11 cellular contexts compared by ENCODE assay signal in the genomic region with DNA sequence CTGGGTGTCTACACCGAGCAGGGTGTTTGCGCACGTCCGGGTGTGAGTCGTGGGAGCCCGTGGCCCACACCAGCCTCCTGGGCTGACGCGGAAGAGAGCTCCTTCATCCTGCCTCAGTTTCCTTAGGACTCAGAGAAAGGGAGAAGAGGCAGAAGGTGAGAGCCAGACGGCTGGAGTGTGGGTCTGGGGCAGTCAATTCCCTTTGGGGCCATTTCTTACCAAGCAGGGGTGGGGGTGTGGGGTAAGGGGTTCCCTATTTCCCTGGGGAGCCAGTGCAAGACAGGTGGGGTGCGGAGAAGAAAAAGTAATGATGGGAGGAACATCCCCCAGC. TPM values are rescaled to one million over a fixed set of nuclear protein-coding genes. Genes with fewer than 3 reads are reported as not detected.
DNase-seq lines count a peak whose midpoint lies in the region; ATAC-seq and TF ChIP-seq lines count a peak whose summit lies in the region.
"Had no signal": no experiment of that assay in that cellular context is flagged by ENCODE, and none has a peak within 500 bp of the region (broad histone marks: within the 10 kb centered on the region; RNA-seq: fewer than 3 reads in every experiment).

No MANE protein-coding gene starts in this region.

- no peaks in the 10 kb centered on the region for H3K9me3 Mint-ChIP-seq in activated CD4-positive, alpha-beta T cell treated with anti-CD3 and anti-CD28 coated beads for 36 hours (ENCODE audit: low read depth)
- H3K9me3 Mint-ChIP-seq in stimulated activated naive CD8-positive, alpha-beta T cell treated with anti-CD3 and anti-CD28 coated beads, Interleukin-15, amount 100 ng/mL, for 72 hours, result no peaks in the 10 kb centered on the region

- DNase-seq in activated CD4-positive, alpha-beta T cell treated with anti-CD3 and anti-CD28 coated beads for 36 hours, result no peak
- DNase-seq in activated CD4-positive, alpha-beta T cell treated with anti-CD3 and anti-CD28 coated beads for 1 hour, result no peak
- no peak for DNase-seq in astrocyte of the cerebellum (ENCODE audit: low read depth)
- no peak for DNase-seq in left lung
- no peak for DNase-seq in stimulated activated naive CD8-positive, alpha-beta T cell treated with anti-CD3 and anti-CD28 coated beads, Interleukin-15, amount 100 ng/mL, for 72 hours
- no peak for DNase-seq in testis
- DNase-seq in OCI-LY7 (ENCODE audit: low spot score), result no peak
- no peak for DNase-seq in NCI-H1694 (lab: John Stamatoyannopoulos, UW)
- DNase-seq: T1000 had no signal

- intact Hi-C loops in activated CD4-positive, alpha-beta T cell treated with anti-CD3 and anti-CD28 coated beads for 36 hours (cut with DNase I, micrococcal nuclease), result no loop called here
- intact Hi-C loops in left lung (cut with DNase I), result no loop called here
- intact Hi-C loops in testis (cut with DNase I; ENCODE audit: low total_unique reads), result no loop called here
- intact Hi-C loops in OCI-LY7 (cut with micrococcal nuclease; ENCODE audit: unreplicated experiment), result no loop called here

- H4K20me1 ChIP-seq in OCI-LY7 (ENCODE audit: insufficient read depth, low read length), result no peaks in the 10 kb centered on the region

- TF ChIP-seq POLR2A in testis (IDR thresholded peaks at IDR 0.05), result no peak

- WGBS in testis, 2 donors, result 8 to 9% methylated on average over 8 to 10 of the region's 10 CpGs

- no peak for ATAC-seq in activated CD4-positive, alpha-beta T cell treated with anti-CD3 and anti-CD28 coated beads for 36 hours
- no peak for ATAC-seq in left lung
- peak; percentile 41 for ATAC-seq in stimulated activated naive CD8-positive, alpha-beta T cell treated with anti-CD3 and anti-CD28 coated beads, Interleukin-15, amount 100 ng/mL, for 72 hours

- no peak overlapping the region for H3K4me2 ChIP-seq in OCI-LY7 (ENCODE audit: low read length)

- H3K4me3 ChIP-seq in astrocyte of the cerebellum (ENCODE audit: low read depth, low read length), result peak overlapping the region; percentile 42
- H3K4me3 ChIP-seq in left lung, result peak overlapping the region; percentile 22 to 23
- H3K4me3 ChIP-seq in testis, result peak overlapping the region in 1 of 2 donors; percentile 56
- no peak overlapping the region for H3K4me3 ChIP-seq in OCI-LY7 (ENCODE audit: low read depth, low read length, poor library complexity, severe bottlenecking)

- H3K36me3 ChIP-seq in left lung (no peaks in the 10 kb centered on the region), testis (ENCODE audit: low read depth, missing control alignments) (no peaks in the 10 kb centered on the region), OCI-LY7 (ENCODE audit: insufficient read depth, low read length) (no peaks in the 10 kb centered on the region)

- H3K27me3 ChIP-seq in left lung (peaks cover 23 to 44% of the 10 kb centered on the region in 2 donors), testis (no peaks in the 10 kb centered on the region)

- H3K4me3 Mint-ChIP-seq in activated CD4-positive, alpha-beta T cell treated with anti-CD3 and anti-CD28 coated beads for 36 hours, result peak overlapping the region; percentile 12
- peak overlapping the region; percentile 22 to 61 for H3K4me3 Mint-ChIP-seq in stimulated activated naive CD8-positive, alpha-beta T cell treated with anti-CD3 and anti-CD28 coated beads, Interleukin-15, amount 100 ng/mL, for 72 hours

- no peaks in the 10 kb centered on the region for H3K36me3 Mint-ChIP-seq in activated CD4-positive, alpha-beta T cell treated with anti-CD3 and anti-CD28 coated beads for 36 hours (ENCODE audit: low read depth)

- H3K27ac ChIP-seq in left lung (no peak overlapping the region), testis (no peak overlapping the region), OCI-LY7 (ENCODE audit: low read depth, low read length, poor library complexity, severe bottlenecking) (no peak overlapping the region)

- TF ChIP-seq CTCF in astrocyte of the cerebellum (IDR thresholded peaks at IDR 0.05; ENCODE audit: low read depth, low read length, missing control alignments) (no peak), left lung (IDR thresholded peaks at IDR 0.05) (no peak), testis (IDR thresholded peaks at IDR 0.05) (no peak), OCI-LY7 (conservative IDR thresholded peaks at IDR 0.05; ENCODE audit: low read length) (no peak)

- CTCF ChIA-PET in activated CD4-positive, alpha-beta T cell treated with anti-CD3 and anti-CD28 coated beads for 36 hours (lab: Charles Lee), result interaction anchor here (0.6 to 4.1 kb wide), 4 partner anchors 8 to 100 kb away, joined by 3 to 30 read pairs (median 8); a partner anchor contains a TSS
- CTCF ChIA-PET in OCI-LY7 (lab: Charles Lee; ENCODE audit: unreplicated experiment), result interaction anchor here (1.1 kb wide), 1 partner anchor 23 kb away, joined by 5 read pairs; no protein-coding TSS in a partner anchor

- no peak overlapping the region for H2AFZ ChIP-seq in OCI-LY7 (ENCODE audit: low read length)

- no TSS peak for BruUV-seq in OCI-LY7 (replicated peaks; lab: Mats Ljungman, UMichigan)

- in situ Hi-C loops in astrocyte of the cerebellum (cut with HindIII; ENCODE audit: low sequenced_read_pairs), result no loop called here

- peaks cover 36% of the 10 kb centered on the region for H3K27me3 Mint-ChIP-seq in activated CD4-positive, alpha-beta T cell treated with anti-CD3 and anti-CD28 coated beads for 36 hours
- H3K27me3 Mint-ChIP-seq in stimulated activated naive CD8-positive, alpha-beta T cell treated with anti-CD3 and anti-CD28 coated beads, Interleukin-15, amount 100 ng/mL, for 72 hours, result peaks cover 68% of the 10 kb centered on the region

- H3K9me2 ChIP-seq in OCI-LY7 (ENCODE audit: insufficient read depth, low read length), result no peaks in the 10 kb centered on the region

- H3K79me2 ChIP-seq in OCI-LY7 (ENCODE audit: insufficient read depth, low read depth, low read length), result no peaks in the 10 kb centered on the region

- POLR2A ChIA-PET in activated CD4-positive, alpha-beta T cell treated with anti-CD3 and anti-CD28 coated beads for 36 hours (lab: Charles Lee), result no interaction called here
- POLR2A ChIA-PET in OCI-LY7 (lab: Charles Lee), result no interaction called here

- H3K9me3 ChIP-seq in left lung (no peaks in the 10 kb centered on the region), testis (no peaks in the 10 kb centered on the region), OCI-LY7 (ENCODE audit: low read length) (no peaks in the 10 kb centered on the region)

- peaks cover 7% of the 10 kb centered on the region for H3K4me1 Mint-ChIP-seq in activated CD4-positive, alpha-beta T cell treated with anti-CD3 and anti-CD28 coated beads for 36 hours
- peaks cover 34% of the 10 kb centered on the region for H3K4me1 Mint-ChIP-seq in stimulated activated naive CD8-positive, alpha-beta T cell treated with anti-CD3 and anti-CD28 coated beads, Interleukin-15, amount 100 ng/mL, for 72 hours

- H3K4me1 ChIP-seq in left lung, result peaks cover 11 to 12% of the 10 kb centered on the region in 2 donors
- no peaks in the 10 kb centered on the region for H3K4me1 ChIP-seq in testis
- peaks cover 8% of the 10 kb centered on the region for H3K4me1 ChIP-seq in OCI-LY7 (ENCODE audit: insufficient read depth, low read length, poor library complexity, severe bottlenecking)

- H3K27ac Mint-ChIP-seq in activated CD4-positive, alpha-beta T cell treated with anti-CD3 and anti-CD28 coated beads for 36 hours, result no peak overlapping the region
- no peak overlapping the region for H3K27ac Mint-ChIP-seq in stimulated activated naive CD8-positive, alpha-beta T cell treated with anti-CD3 and anti-CD28 coated beads, Interleukin-15, amount 100 ng/mL, for 72 hours

RNA-seq across cellular contexts. Expression of a gene that starts 0.8 kb away (rescaled TPM):
- under 1 TPM in 1 of 2 experiments, not detected in 1; 0.16 TPM for total RNA-seq in activated CD4-positive, alpha-beta T cell treated with anti-CD3 and anti-CD28 coated beads for 36 hours
- total RNA-seq in left lung (not detected), testis (1 to 10 TPM; 1.4 to 1.9 TPM), OCI-LY7 (2022) (not detected in 2 replicates)
- polyA plus RNA-seq in testis (ENCODE audit: insufficient read depth, low read depth, low replicate concordance), result 1.2 TPM
- not detected in 2 replicates for total RNA-seq in OCI-LY7 (2014; rRNA removed; shearing (Covaris generic))
- total RNA-seq: HT1080 had no signal

RNA-seq across cellular contexts. Expression of a gene that starts 14.3 kb away (rescaled TPM):
- total RNA-seq in activated CD4-positive, alpha-beta T cell treated with anti-CD3 and anti-CD28 coated beads for 36 hours, result 100 to 1,000 TPM; 102 to 125 TPM
- total RNA-seq in left lung, result 10 to 100 TPM; 41.8 to 45.2 TPM
- total RNA-seq in testis, result 10 to 100 TPM; 72.7 to 72.8 TPM
- 53.7 TPM for polyA plus RNA-seq in testis (ENCODE audit: insufficient read depth, low read depth, low replicate concordance)
- total RNA-seq in OCI-LY7 (2014; rRNA removed; shearing (Covaris generic)), result 85.0 and 85.2 TPM in 2 replicates
- total RNA-seq in OCI-LY7 (2022), result 98.9 and 106 TPM in 2 replicates

RNA-seq across cellular contexts. Expression of a gene that starts 35.3 kb away (rescaled TPM):
- total RNA-seq in activated CD4-positive, alpha-beta T cell treated with anti-CD3 and anti-CD28 coated beads for 36 hours, result 10 to 100 TPM; 27.8 to 36.6 TPM
- total RNA-seq in left lung (10 to 100 TPM; 17.4 to 36.3 TPM), testis (10 to 100 TPM; 22.9 to 23.9 TPM), OCI-LY7 (2022) (25.7 and 29.2 TPM in 2 replicates)
- 14.0 TPM for polyA plus RNA-seq in testis (ENCODE audit: insufficient read depth, low read depth, low replicate concordance)
- total RNA-seq in OCI-LY7 (2014; rRNA removed; shearing (Covaris generic)), result 11.1 and 13.8 TPM in 2 replicates

RNA-seq across cellular contexts. Expression of a gene that starts 43.7 kb away (rescaled TPM):
- under 1 TPM in 1 of 2 experiments, not detected in 1; 0.14 TPM for total RNA-seq in activated CD4-positive, alpha-beta T cell treated with anti-CD3 and anti-CD28 coated beads for 36 hours
- total RNA-seq in left lung, result not detected
- 10 to 100 TPM; 12.1 to 30.6 TPM for total RNA-seq in testis
- 13.3 TPM for polyA plus RNA-seq in testis (ENCODE audit: insufficient read depth, low read depth, low replicate concordance)
- not detected in 2 replicates for total RNA-seq in OCI-LY7 (2014; rRNA removed; shearing (Covaris generic))
- 0.17 TPM in 1 of 2 replicates, not detected in the other for total RNA-seq in OCI-LY7 (2022)
- total RNA-seq: HT1080 had no signal
- polyA plus RNA-seq: adipose tissue had no signal
